1 cellular context compared by ENCODE assay signal in genomic region chr1:38126970-38127369, GRCh38.
TF ChIP-seq lines count a peak whose summit lies in the region.

No MANE protein-coding gene starts in this region.

TF ChIP-seq in H1, 55 proteins besides CTCF, POLR2A, EP300 and RAD21 (continued from another document):
- TF ChIP-seq CHD7 (IDR thresholded peaks at IDR 0.05; ENCODE audit: insufficient replicate concordance, low read length) (no peak), PHF8 (conservative IDR thresholded peaks at IDR 0.05; ENCODE audit: low read depth, low read length) (no peak), POLR2AphosphoS5 (IDR thresholded peaks at IDR 0.05; ENCODE audit: low read depth, low read length) (no peak), CBX5 (IDR thresholded peaks at IDR 0.05; ENCODE audit: low read depth, low read length) (no peak), EGR1 (IDR thresholded peaks at IDR 0.05; ENCODE audit: borderline replicate concordance, low read depth, low read length) (no peak), CBX8 (IDR thresholded peaks at IDR 0.05; ENCODE audit: borderline replicate concordance, low read depth, low read length) (no peak)
